ENCODE assay signal across 12 cellular contexts in genomic region chr7:150801946-150802771, GRCh38. TPM values are rescaled to one million over a fixed set of nuclear protein-coding genes. Genes with fewer than 3 reads are reported as not detected.
DNase-seq lines count a peak whose midpoint lies in the region; ATAC-seq and TF ChIP-seq lines count a peak whose summit lies in the region.
"Had no signal": no experiment of that assay in that cellular context is flagged by ENCODE, and none has a peak within 500 bp of the region (broad histone marks: within the 10 kb centered on the region; RNA-seq: fewer than 3 reads in every experiment).

No MANE protein-coding gene starts in this region.

- H3K9me3 ChIP-seq in mucosa of descending colon (peaks cover 9% of the 10 kb centered on the region), tibial nerve (peaks cover 0 to 31% (median 2%) of the 10 kb centered on the region in 4 donors)

- TF ChIP-seq EP300 in tibial nerve (IDR thresholded peaks at IDR 0.05), result no peak

- H3K27me3 Mint-ChIP-seq in activated naive CD4-positive, alpha-beta T cell treated with anti-CD3 and anti-CD28 coated beads, Interleukin-2, amount 50 U/mL, for 24 hours, result peaks cover 23% of the 10 kb centered on the region
- H3K27me3 Mint-ChIP-seq in activated naive CD8-positive, alpha-beta T cell treated with anti-CD3 and anti-CD28 coated beads for 36 hours, result peaks cover 56% of the 10 kb centered on the region

- intact Hi-C loops in mucosa of descending colon (cut with DNase I, micrococcal nuclease), result no loop called here

- TF ChIP-seq POLR2A in tibial nerve (IDR thresholded peaks at IDR 0.05), result no peak

- peak overlapping the region in 3 of 4 donors; percentile 78 to 89 (median 84) for H3K27ac ChIP-seq in tibial nerve

- 71 to 91% methylated on average over 12 of the region's 12 CpGs for WGBS in tibial nerve, 2 donors

- no peaks in the 10 kb centered on the region for H3K9me3 Mint-ChIP-seq in activated naive CD4-positive, alpha-beta T cell treated with anti-CD3 and anti-CD28 coated beads, Interleukin-2, amount 50 U/mL, for 24 hours
- peaks cover 0 to 4% of the 10 kb centered on the region in 2 donors for H3K9me3 Mint-ChIP-seq in activated naive CD4-positive, alpha-beta T cell treated with anti-CD3 and anti-CD28 coated beads, Interleukin-2, amount 50 U/mL, for 72 hours
- H3K9me3 Mint-ChIP-seq in activated naive CD8-positive, alpha-beta T cell treated with anti-CD3 and anti-CD28 coated beads for 36 hours, result no peaks in the 10 kb centered on the region
- H3K9me3 Mint-ChIP-seq: T-helper 2 cell treated with Interferon-gamma antibody and Interleukin-4, amounts not matched to agents 5 μg/mL and 100 μg/mL, for 36 hours had no signal

- peaks cover 0 to 31% of the 10 kb centered on the region in 2 donors for H3K27me3 ChIP-seq in tibial nerve

- no peaks in the 10 kb centered on the region for H3K36me3 ChIP-seq in mucosa of descending colon (ENCODE audit: low read depth)
- H3K36me3 ChIP-seq in tibial nerve, result peaks cover 0 to 41% (median 0%) of the 10 kb centered on the region in 3 donors
- H3K36me3 ChIP-seq: uterus had no signal

- H3K4me3 Mint-ChIP-seq in activated naive CD4-positive, alpha-beta T cell treated with anti-CD3 and anti-CD28 coated beads, Interleukin-2, amount 50 U/mL, for 24 hours, result peak overlapping the region; percentile 63
- peak overlapping the region; percentile 16 for H3K4me3 Mint-ChIP-seq in activated naive CD8-positive, alpha-beta T cell treated with anti-CD3 and anti-CD28 coated beads for 36 hours

- ATAC-seq in activated naive CD4-positive, alpha-beta T cell treated with anti-CD3 and anti-CD28 coated beads, Interleukin-2, amount 50 U/mL, for 72 hours, result no peak
- ATAC-seq in mucosa of descending colon (peak; percentile 4), SK-N-SH treated with all-trans-retinoic acid at 6 μM for 48 hours (no peak)

- peaks cover 3% of the 10 kb centered on the region for H3K36me3 Mint-ChIP-seq in activated naive CD4-positive, alpha-beta T cell treated with anti-CD3 and anti-CD28 coated beads, Interleukin-2, amount 50 U/mL, for 24 hours
- H3K36me3 Mint-ChIP-seq in activated naive CD4-positive, alpha-beta T cell treated with anti-CD3 and anti-CD28 coated beads, Interleukin-2, amount 50 U/mL, for 72 hours, result peaks cover 7 to 14% of the 10 kb centered on the region in 2 donors
- H3K36me3 Mint-ChIP-seq in activated naive CD8-positive, alpha-beta T cell treated with anti-CD3 and anti-CD28 coated beads for 36 hours, result no peaks in the 10 kb centered on the region

- no peak for DNase-seq in activated naive CD4-positive, alpha-beta T cell treated with anti-CD3 and anti-CD28 coated beads, Interleukin-2, amount 50 U/mL, for 72 hours (ENCODE audit: low spot score in 2 of 2)
- DNase-seq in activated naive CD8-positive, alpha-beta T cell treated with anti-CD3 and anti-CD28 coated beads for 36 hours, result no peak
- DNase-seq in mucosa of descending colon (peak in 2 of 3 donors; percentile 51 to 58), tibial nerve (ENCODE audit: low spot score in 2 of 2) (no peak), foreskin fibroblast (no peak), C1 segment of cervical spinal cord (lab: John Stamatoyannopoulos, UW) (no peak)
- DNase-seq: effector CD4-positive, alpha-beta T cell; Karpas-422; uterus had no signal

- H3K4me1 ChIP-seq in mucosa of descending colon (ENCODE audit: low read depth) (peaks cover 21% of the 10 kb centered on the region), tibial nerve (peaks cover 0 to 22% (median 6%) of the 10 kb centered on the region in 4 donors)
- H3K4me1 ChIP-seq: uterus had no signal

- TF ChIP-seq CTCF in mucosa of descending colon (IDR thresholded peaks at IDR 0.05) (no peak), tibial nerve (IDR thresholded peaks at IDR 0.05) (no peak), foreskin fibroblast (IDR thresholded peaks at IDR 0.05; ENCODE audit: low read depth, low read length) (no peak)

- H3K27ac Mint-ChIP-seq in activated naive CD4-positive, alpha-beta T cell treated with anti-CD3 and anti-CD28 coated beads, Interleukin-2, amount 50 U/mL, for 24 hours, result no peak overlapping the region
- no peak overlapping the region for H3K27ac Mint-ChIP-seq in activated naive CD4-positive, alpha-beta T cell treated with anti-CD3 and anti-CD28 coated beads, Interleukin-2, amount 50 U/mL, for 72 hours
- no peak overlapping the region for H3K27ac Mint-ChIP-seq in activated naive CD8-positive, alpha-beta T cell treated with anti-CD3 and anti-CD28 coated beads for 36 hours
- H3K27ac Mint-ChIP-seq: T-helper 2 cell treated with Interferon-gamma antibody and Interleukin-4, amounts not matched to agents 5 μg/mL and 100 μg/mL, for 36 hours had no signal

- peaks cover 16% of the 10 kb centered on the region for H3K4me1 Mint-ChIP-seq in activated naive CD4-positive, alpha-beta T cell treated with anti-CD3 and anti-CD28 coated beads, Interleukin-2, amount 50 U/mL, for 24 hours
- peaks cover 1% of the 10 kb centered on the region for H3K4me1 Mint-ChIP-seq in activated naive CD8-positive, alpha-beta T cell treated with anti-CD3 and anti-CD28 coated beads for 36 hours

- H3K4me3 ChIP-seq in mucosa of descending colon (no peak overlapping the region), tibial nerve (peak overlapping the region in 3 of 4 donors; percentile 37 to 60 (median 60)), foreskin fibroblast (ENCODE audit: low read depth in 1 of 2, low read length in 2 of 2) (no peak overlapping the region)

TF ChIP-seq in SK-N-SH treated with all-trans-retinoic acid at 6 μM for 48 hours, 23 proteins besides CTCF, POLR2A, EP300 and RAD21 (continues in another document):
- TF ChIP-seq RARB (CRISPR knock-in tag; IDR thresholded peaks at IDR 0.05) (no peak), ZNF70 (CRISPR knock-in tag; IDR thresholded peaks at IDR 0.05) (no peak), ZC3H10 (CRISPR knock-in tag; IDR thresholded peaks at IDR 0.05) (no peak), ZNF565 (CRISPR knock-in tag; conservative IDR thresholded peaks at IDR 0.05; ENCODE audit: low read depth) (no peak), TSHZ2 (CRISPR knock-in tag; IDR thresholded peaks at IDR 0.05) (no peak), TCF4 (CRISPR knock-in tag; IDR thresholded peaks at IDR 0.05; ENCODE audit: borderline replicate concordance) (no peak)
- TF ChIP-seq, protein P1, sequence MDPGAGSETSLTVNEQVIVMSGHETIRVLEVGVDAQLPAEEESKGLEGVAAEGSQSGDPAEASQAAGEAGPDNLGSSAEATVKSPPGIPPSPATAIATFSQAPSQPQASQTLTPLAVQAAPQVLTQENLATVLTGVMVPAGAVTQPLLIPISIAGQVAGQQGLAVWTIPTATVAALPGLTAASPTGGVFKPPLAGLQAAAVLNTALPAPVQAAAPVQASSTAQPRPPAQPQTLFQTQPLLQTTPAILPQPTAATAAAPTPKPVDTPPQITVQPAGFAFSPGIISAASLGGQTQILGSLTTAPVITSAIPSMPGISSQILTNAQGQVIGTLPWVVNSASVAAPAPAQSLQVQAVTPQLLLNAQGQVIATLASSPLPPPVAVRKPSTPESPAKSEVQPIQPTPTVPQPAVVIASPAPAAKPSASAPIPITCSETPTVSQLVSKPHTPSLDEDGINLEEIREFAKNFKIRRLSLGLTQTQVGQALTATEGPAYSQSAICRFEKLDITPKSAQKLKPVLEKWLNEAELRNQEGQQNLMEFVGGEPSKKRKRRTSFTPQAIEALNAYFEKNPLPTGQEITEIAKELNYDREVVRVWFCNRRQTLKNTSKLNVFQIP (CRISPR knock-in tag; IDR thresholded peaks at IDR 0.05; ENCODE audit: borderline replicate concordance, low read depth), result no peak

RNA-seq across cellular contexts. Expression of gene TMEM176A, which starts 1.6 kb away (rescaled TPM):
- not detected for total RNA-seq in activated naive CD4-positive, alpha-beta T cell treated with anti-CD3 and anti-CD28 coated beads, Interleukin-2, amount 50 U/mL, for 72 hours
- total RNA-seq in activated naive CD8-positive, alpha-beta T cell treated with anti-CD3 and anti-CD28 coated beads for 36 hours, result not detected
- total RNA-seq in mucosa of descending colon (100 to 1,000 TPM; 178 to 282 (median 245) TPM), tibial nerve (10 to 100 TPM; 21.8 to 62.4 (median 36.1) TPM)

RNA-seq across cellular contexts. Expression of gene TMEM176B, which starts 2.0 kb away (rescaled TPM):
- not detected for total RNA-seq in activated naive CD4-positive, alpha-beta T cell treated with anti-CD3 and anti-CD28 coated beads, Interleukin-2, amount 50 U/mL, for 72 hours
- total RNA-seq in activated naive CD8-positive, alpha-beta T cell treated with anti-CD3 and anti-CD28 coated beads for 36 hours, result not detected
- total RNA-seq in mucosa of descending colon (100 to 1,000 TPM; 210 to 401 (median 338) TPM), tibial nerve (10 to 100 TPM; 33.9 to 83.1 (median 63.2) TPM)

RNA-seq across cellular contexts. Expression of gene AOC1, which starts 50.2 kb away (rescaled TPM):
- total RNA-seq in activated naive CD4-positive, alpha-beta T cell treated with anti-CD3 and anti-CD28 coated beads, Interleukin-2, amount 50 U/mL, for 72 hours, result not detected
- not detected for total RNA-seq in activated naive CD8-positive, alpha-beta T cell treated with anti-CD3 and anti-CD28 coated beads for 36 hours
- total RNA-seq in mucosa of descending colon (100 to 1,000 TPM; 249 to 756 (median 606) TPM), tibial nerve (not detected)

Comparison
In these comparisons a context has a peak if more than half of its experiments do, and no peak if none do; other contexts are left out.
1. DNase-seq: peak in mucosa of descending colon (2 of 3); none in activated naive CD4-positive, alpha-beta T cell treated with anti-CD3 and anti-CD28 coated beads, Interleukin-2, amount 50 U/mL, for 72 hours (0 of 2), activated naive CD8-positive, alpha-beta T cell treated with anti-CD3 and anti-CD28 coated beads for 36 hours (single experiment), tibial nerve (0 of 2), foreskin fibroblast (0 of 2) and C1 segment of cervical spinal cord (0 of 14).
2. H3K4me3 ChIP-seq: peak in tibial nerve (3 of 4); none in mucosa of descending colon (single experiment) and foreskin fibroblast (0 of 2).
3. RNA of gene TMEM176A, which starts 1.6 kb away (total RNA-seq): 178 to 282 TPM in mucosa of descending colon and 21.8 to 62.4 TPM in tibial nerve; not detected in activated naive CD4-positive, alpha-beta T cell treated with anti-CD3 and anti-CD28 coated beads, Interleukin-2, amount 50 U/mL, for 72 hours and not detected in activated naive CD8-positive, alpha-beta T cell treated with anti-CD3 and anti-CD28 coated beads for 36 hours; every median in the first group is over 10 times any median in the second.
4. RNA of gene TMEM176B, which starts 2.0 kb away (total RNA-seq): 210 to 401 TPM in mucosa of descending colon and 33.9 to 83.1 TPM in tibial nerve; not detected in activated naive CD4-positive, alpha-beta T cell treated with anti-CD3 and anti-CD28 coated beads, Interleukin-2, amount 50 U/mL, for 72 hours and not detected in activated naive CD8-positive, alpha-beta T cell treated with anti-CD3 and anti-CD28 coated beads for 36 hours; every median in the first group is over 10 times any median in the second.
5. RNA of gene AOC1, which starts 50.2 kb away (total RNA-seq): 249 to 756 TPM in mucosa of descending colon; not detected in activated naive CD4-positive, alpha-beta T cell treated with anti-CD3 and anti-CD28 coated beads, Interleukin-2, amount 50 U/mL, for 72 hours, not detected in activated naive CD8-positive, alpha-beta T cell treated with anti-CD3 and anti-CD28 coated beads for 36 hours and not detected in tibial nerve; every median in the first group is over 100 times any median in the second.